29 cellular contexts compared by ENCODE assay signal in the genomic region with DNA sequence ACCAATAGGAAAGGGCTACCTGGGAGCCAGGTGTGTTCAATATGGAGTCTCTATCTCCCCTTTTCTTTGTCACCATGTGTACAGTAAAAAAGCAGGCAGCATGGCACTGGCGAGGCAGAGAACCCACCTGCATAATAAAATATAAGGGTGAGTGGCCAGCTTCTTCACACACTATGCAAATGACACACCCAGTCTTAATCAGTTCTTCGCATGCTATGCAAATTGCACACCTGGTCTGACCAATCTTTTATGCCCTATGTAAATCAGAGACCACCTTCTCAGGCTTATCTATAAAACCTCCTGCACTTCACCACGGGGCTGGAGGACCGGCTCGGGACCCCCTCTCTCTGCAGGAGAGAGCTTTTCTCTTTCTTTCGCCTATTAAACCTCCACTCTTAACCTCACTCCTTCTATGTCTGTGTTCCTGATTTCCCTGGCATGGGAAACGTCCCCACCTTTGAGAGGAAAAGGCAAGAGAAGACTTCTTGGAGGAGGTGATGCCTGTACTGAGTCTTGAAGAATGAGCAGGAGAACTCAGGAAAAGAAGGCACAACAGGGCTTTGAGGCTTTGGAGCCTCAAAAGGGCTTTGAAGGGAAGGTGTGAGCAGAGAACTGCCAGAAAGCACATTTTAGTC.
"Had no signal": no experiment of that assay in that cellular context is flagged by ENCODE, and none has a peak within 500 bp of the region (broad histone marks: within the 10 kb centered on the region; RNA-seq: fewer than 3 reads in every experiment).

No MANE protein-coding gene starts in this region.

- DNase-seq: activated CD4-positive, alpha-beta memory T cell treated with anti-CD3 and anti-CD28 coated beads, Interleukin-2, amount 10 ng/mL, durations not matched to agents 7 days and 5 days; activated CD4-positive, alpha-beta T cell treated with anti-CD3 and anti-CD28 coated beads for 1 hour; activated CD4-positive, alpha-beta T cell treated with anti-CD3 and anti-CD28 coated beads, Interleukin-2, amount 10 ng/mL, durations not matched to agents 7 days and 5 days; activated CD8-positive, alpha-beta memory T cell treated with anti-CD3 and anti-CD28 coated beads, Interleukin-2, amount 50 U/mL, for 48 hours; activated gamma-delta T cell; activated naive CD4-positive, alpha-beta T cell treated with anti-CD3 and anti-CD28 coated beads, Interleukin-2, amount 10 ng/mL, durations not matched to agents 7 days and 5 days; activated naive CD8-positive, alpha-beta T cell treated with anti-CD3 and anti-CD28 coated beads, Interleukin-2, amount 10 ng/mL, durations not matched to agents 7 days and 5 days; activated T-cell treated with anti-CD3 and anti-CD28 coated beads, Interleukin-2, amount 50 U/mL, for 24 hours; amniotic stem cell; caudate nucleus; cortex of kidney; foreskin keratinocyte; heart right ventricle; immature natural killer cell; kidney; left colon; naive thymus-derived CD4-positive, alpha-beta T cell; occipital lobe; right cardiac atrium; stimulated activated CD4-positive, alpha-beta T cell treated with anti-CD3 and anti-CD28 coated beads, Interleukin-15, amount 100 ng/mL, for 24 hours; stimulated activated CD4-positive, alpha-beta T cell treated with anti-CD3 and anti-CD28 coated beads, Interleukin-2, amount 100 ng/mL, for 24 hours; stimulated activated naive B cell treated with anti-CD40 and anti-IgM and Interleukin-4, amounts not matched to agents 10 μg/mL and 1 μg/mL and 100 μg/mL, for 72 hours; stomach; T-helper 17 cell; T1000; thyroid gland; upper lobe of left lung had no signal

- H3K27ac ChIP-seq: foreskin keratinocyte, heart right ventricle, stomach, thyroid gland, upper lobe of left lung had no signal

- H3K4me3 ChIP-seq: heart right ventricle, stomach, thyroid gland, upper lobe of left lung had no signal

- H3K36me3 ChIP-seq: heart right ventricle, stomach, thyroid gland, upper lobe of left lung had no signal

- FAIRE-seq: astrocyte, kidney had no signal

- H3K27me3 ChIP-seq: foreskin keratinocyte, thyroid gland, upper lobe of left lung had no signal

- H3K9me3 ChIP-seq: thyroid gland had no signal

- ATAC-seq: esophagus mucosa; foreskin keratinocyte; heart right ventricle; left colon; naive thymus-derived CD4-positive, alpha-beta T cell; right cardiac atrium; stimulated activated naive B cell treated with anti-CD40 and anti-IgM and Interleukin-4, amounts not matched to agents 10 μg/mL and 1 μg/mL and 100 μg/mL, for 72 hours; T-helper 17 cell had no signal

- H3K4me1 ChIP-seq: foreskin keratinocyte, heart right ventricle, stomach, upper lobe of left lung had no signal
